ENCODE assay signal across 28 cellular contexts in genomic region chr16:87678618-87679017, GRCh38.
DNase-seq lines count a peak whose midpoint lies in the region; ATAC-seq, FAIRE-seq and TF ChIP-seq lines count a peak whose summit lies in the region.
"Had no signal": no experiment of that assay in that cellular context is flagged by ENCODE, and none has a peak within 500 bp of the region (broad histone marks: within the 10 kb centered on the region; RNA-seq: fewer than 3 reads in every experiment).

No MANE protein-coding gene starts in this region.

- peak overlapping the region; percentile 32 for H3K27ac Mint-ChIP-seq in central memory CD8-positive, alpha-beta T cell (ENCODE audit: low read depth)
- H3K27ac Mint-ChIP-seq: activated naive CD8-positive, alpha-beta T cell; B cell; IgD-negative memory B cell; immature natural killer cell had no signal

- intact Hi-C loops in mucosa of descending colon (cut with DNase I, micrococcal nuclease) (no loop called here), kidney (cut with DNase I) (no loop called here)

- H3K4me2 ChIP-seq in MM.1S (ENCODE audit: low read depth, low read length) = no peak overlapping the region

- no peak for TF ChIP-seq CTCF in mucosa of descending colon (IDR thresholded peaks at IDR 0.05)
- no peak for TF ChIP-seq CTCF in kidney (IDR thresholded peaks at IDR 0.05; ENCODE audit: borderline replicate concordance, extremely low read depth, insufficient read depth)
- no peak for TF ChIP-seq CTCF in MM.1S (IDR thresholded peaks at IDR 0.05; ENCODE audit: low read length)

- DNase-seq in DMS 273 (lab: John Stamatoyannopoulos, UW; ENCODE audit: unreplicated experiment) = peak; percentile 26
- no peak for DNase-seq in DMS 273 treated with DMSO at 0.1 percent for 48 hours (lab: John Stamatoyannopoulos, UW)
- peak; percentile 23 for DNase-seq in RKO (ENCODE audit: low spot score)
- no peak for DNase-seq in central memory CD8-positive, alpha-beta T cell (ENCODE audit: low spot score in 2 of 2)
- DNase-seq in mucosa of descending colon = no peak
- DNase-seq in kidney = no peak
- DNase-seq in MM.1S = no peak
- DNase-seq: activated CD4-positive, alpha-beta T cell treated with anti-CD3 and anti-CD28 coated beads, Interleukin-2, amount 50 U/mL, for 48 hours; activated CD8-positive, alpha-beta memory T cell treated with anti-CD3 and anti-CD28 coated beads, Interleukin-2, amount 50 U/mL, for 48 hours; DMS79; immature natural killer cell; mesendoderm; naive B cell; NCI-H1417 treated with DMSO at 0.1 percent for 48 hours; NCI-H2107; NCI-H510A treated with DMSO at 0.1 percent for 48 hours; nucleus accumbens; upper lobe of right lung had no signal

- no peaks in the 10 kb centered on the region for H3K9me2 ChIP-seq in MM.1S (replicated peaks; ENCODE audit: insufficient read depth, low read length)

- H3K4me1 ChIP-seq in mucosa of descending colon (ENCODE audit: low read depth) (no peaks in the 10 kb centered on the region), kidney (ENCODE audit: control insufficient read depth in 1 of 2, insufficient read depth in 1 of 2, low read depth in 1 of 2, low read length in 2 of 2) (no peaks in the 10 kb centered on the region), MM.1S (ENCODE audit: low read length) (no peaks in the 10 kb centered on the region)
- H3K4me1 ChIP-seq: ascending aorta, HAP-1, left lung, upper lobe of right lung had no signal

- peaks cover 9% of the 10 kb centered on the region for H3K27me3 Mint-ChIP-seq in central memory CD8-positive, alpha-beta T cell
- H3K27me3 Mint-ChIP-seq: IgD-negative memory B cell had no signal

- no peaks in the 10 kb centered on the region for H4K20me1 ChIP-seq in MM.1S (ENCODE audit: insufficient read depth, low read length)

- H3K9ac ChIP-seq in kidney (ENCODE audit: low read length in 2 of 2) = no peak overlapping the region
- no peak overlapping the region for H3K9ac ChIP-seq in MM.1S (ENCODE audit: low read length)

- no peak for ATAC-seq in central memory CD8-positive, alpha-beta T cell (replicated peaks; ENCODE audit: extremely low read depth, poor library complexity, severe bottlenecking)
- ATAC-seq in mucosa of descending colon (peak; percentile 61), HG02588 (IDR thresholded peaks at IDR 0.05; ENCODE audit: unreplicated experiment) (no peak)
- ATAC-seq: left lung, upper lobe of right lung had no signal

- H3K36me3 ChIP-seq in mucosa of descending colon (ENCODE audit: low read depth) (no peaks in the 10 kb centered on the region), kidney (ENCODE audit: control insufficient read depth in 1 of 2, insufficient read depth in 2 of 2, low read length in 2 of 2) (no peaks in the 10 kb centered on the region), MM.1S (replicated peaks; ENCODE audit: insufficient read depth, low read length) (no peaks in the 10 kb centered on the region)
- H3K36me3 ChIP-seq: ascending aorta, HAP-1, left lung, upper lobe of right lung had no signal

- no peak for FAIRE-seq in kidney (lab: Jason Lieb, UNC)

- no peaks in the 10 kb centered on the region for H3F3A ChIP-seq in MM.1S (ENCODE audit: insufficient read depth, low read length)

- peaks cover 2% of the 10 kb centered on the region for H3K36me3 Mint-ChIP-seq in central memory CD8-positive, alpha-beta T cell (ENCODE audit: insufficient read depth)
- H3K36me3 Mint-ChIP-seq: activated naive CD8-positive, alpha-beta T cell; IgD-negative memory B cell; immature natural killer cell; naive B cell had no signal

- no peaks in the 10 kb centered on the region for H3K79me2 ChIP-seq in MM.1S (ENCODE audit: low read length)

- no peak overlapping the region for H3K4me3 Mint-ChIP-seq in central memory CD8-positive, alpha-beta T cell
- H3K4me3 Mint-ChIP-seq: activated naive CD8-positive, alpha-beta T cell; B cell; IgD-negative memory B cell; immature natural killer cell; naive B cell had no signal

- peaks cover 8% of the 10 kb centered on the region for H3K4me1 Mint-ChIP-seq in central memory CD8-positive, alpha-beta T cell

- H2AFZ ChIP-seq in MM.1S (ENCODE audit: low read length) = no peak overlapping the region

- H3K27ac ChIP-seq in kidney (ENCODE audit: low read depth in 2 of 2, low read length in 2 of 2) = no peak overlapping the region
- no peak overlapping the region for H3K27ac ChIP-seq in MM.1S (ENCODE audit: low read length)
- H3K27ac ChIP-seq: 22Rv1, ascending aorta, epithelial cell of prostate, left lung, skin epidermis, upper lobe of right lung had no signal

- H3K9me3 Mint-ChIP-seq in central memory CD8-positive, alpha-beta T cell = no peaks in the 10 kb centered on the region
- H3K9me3 Mint-ChIP-seq: IgD-negative memory B cell, immature natural killer cell, naive B cell had no signal

- H3K4me3 ChIP-seq in mucosa of descending colon = no peak overlapping the region
- no peak overlapping the region for H3K4me3 ChIP-seq in kidney (ENCODE audit: low read length in 2 of 2)
- no peak overlapping the region for H3K4me3 ChIP-seq in MM.1S (ENCODE audit: low read length)
- H3K4me3 ChIP-seq: ascending aorta, HAP-1, left lung, skin epidermis, upper lobe of right lung had no signal

- no peaks in the 10 kb centered on the region for H3K9me3 ChIP-seq in mucosa of descending colon
- no peaks in the 10 kb centered on the region for H3K9me3 ChIP-seq in kidney (ENCODE audit: control insufficient read depth in 1 of 2, low read length in 2 of 2)
- H3K9me3 ChIP-seq in MM.1S (replicated peaks; ENCODE audit: insufficient read depth, low read length) = no peaks in the 10 kb centered on the region
- H3K9me3 ChIP-seq: ascending aorta, HAP-1, left lung, upper lobe of right lung had no signal

- no peaks in the 10 kb centered on the region; the same call in 1 of the 2 replicates for H3K27me3 ChIP-seq in MM.1S (replicated peaks; ENCODE audit: insufficient read depth, low read length)
- H3K27me3 ChIP-seq: ascending aorta, upper lobe of right lung had no signal

Comparison
In these comparisons a context has a peak if more than half of its experiments do, and no peak if none do; other contexts are left out.
1. DNase-seq: peak in DMS 273 (single experiment) and RKO (single experiment); none in DMS 273 treated with DMSO at 0.1 percent for 48 hours (single experiment), central memory CD8-positive, alpha-beta T cell (0 of 2), mucosa of descending colon (0 of 3), kidney (single experiment) and MM.1S (single experiment).